In the genomic region with DNA sequence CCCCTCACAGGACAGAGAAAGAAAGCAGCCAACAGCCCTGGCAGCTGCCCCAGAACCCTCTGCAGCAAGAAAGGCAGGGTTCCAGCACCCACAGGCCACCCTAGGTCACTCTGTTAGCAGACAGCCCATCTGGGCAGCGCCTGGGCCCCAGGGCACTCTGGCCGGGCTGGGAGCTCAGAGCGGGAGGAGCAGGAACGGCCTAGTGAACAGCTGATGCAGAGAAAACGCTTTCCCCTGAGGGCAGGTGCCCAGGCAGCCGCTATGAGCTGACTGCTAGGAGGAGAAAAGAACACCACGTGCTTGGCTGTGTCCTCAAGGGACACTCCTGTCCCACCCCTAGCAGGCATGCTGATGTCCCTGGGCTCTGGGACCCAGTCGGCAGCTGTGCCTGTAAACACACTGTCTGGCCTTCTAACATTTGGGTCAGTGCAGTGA, we compare ENCODE assay signal across 1 cellular context.
TF ChIP-seq lines count a peak whose summit lies in the region.

No MANE protein-coding gene starts in this region.

TF ChIP-seq in GM23338, 12 proteins besides CTCF, POLR2A, EP300 and RAD21 (continued from another document):
- TF ChIP-seq, protein P1, sequence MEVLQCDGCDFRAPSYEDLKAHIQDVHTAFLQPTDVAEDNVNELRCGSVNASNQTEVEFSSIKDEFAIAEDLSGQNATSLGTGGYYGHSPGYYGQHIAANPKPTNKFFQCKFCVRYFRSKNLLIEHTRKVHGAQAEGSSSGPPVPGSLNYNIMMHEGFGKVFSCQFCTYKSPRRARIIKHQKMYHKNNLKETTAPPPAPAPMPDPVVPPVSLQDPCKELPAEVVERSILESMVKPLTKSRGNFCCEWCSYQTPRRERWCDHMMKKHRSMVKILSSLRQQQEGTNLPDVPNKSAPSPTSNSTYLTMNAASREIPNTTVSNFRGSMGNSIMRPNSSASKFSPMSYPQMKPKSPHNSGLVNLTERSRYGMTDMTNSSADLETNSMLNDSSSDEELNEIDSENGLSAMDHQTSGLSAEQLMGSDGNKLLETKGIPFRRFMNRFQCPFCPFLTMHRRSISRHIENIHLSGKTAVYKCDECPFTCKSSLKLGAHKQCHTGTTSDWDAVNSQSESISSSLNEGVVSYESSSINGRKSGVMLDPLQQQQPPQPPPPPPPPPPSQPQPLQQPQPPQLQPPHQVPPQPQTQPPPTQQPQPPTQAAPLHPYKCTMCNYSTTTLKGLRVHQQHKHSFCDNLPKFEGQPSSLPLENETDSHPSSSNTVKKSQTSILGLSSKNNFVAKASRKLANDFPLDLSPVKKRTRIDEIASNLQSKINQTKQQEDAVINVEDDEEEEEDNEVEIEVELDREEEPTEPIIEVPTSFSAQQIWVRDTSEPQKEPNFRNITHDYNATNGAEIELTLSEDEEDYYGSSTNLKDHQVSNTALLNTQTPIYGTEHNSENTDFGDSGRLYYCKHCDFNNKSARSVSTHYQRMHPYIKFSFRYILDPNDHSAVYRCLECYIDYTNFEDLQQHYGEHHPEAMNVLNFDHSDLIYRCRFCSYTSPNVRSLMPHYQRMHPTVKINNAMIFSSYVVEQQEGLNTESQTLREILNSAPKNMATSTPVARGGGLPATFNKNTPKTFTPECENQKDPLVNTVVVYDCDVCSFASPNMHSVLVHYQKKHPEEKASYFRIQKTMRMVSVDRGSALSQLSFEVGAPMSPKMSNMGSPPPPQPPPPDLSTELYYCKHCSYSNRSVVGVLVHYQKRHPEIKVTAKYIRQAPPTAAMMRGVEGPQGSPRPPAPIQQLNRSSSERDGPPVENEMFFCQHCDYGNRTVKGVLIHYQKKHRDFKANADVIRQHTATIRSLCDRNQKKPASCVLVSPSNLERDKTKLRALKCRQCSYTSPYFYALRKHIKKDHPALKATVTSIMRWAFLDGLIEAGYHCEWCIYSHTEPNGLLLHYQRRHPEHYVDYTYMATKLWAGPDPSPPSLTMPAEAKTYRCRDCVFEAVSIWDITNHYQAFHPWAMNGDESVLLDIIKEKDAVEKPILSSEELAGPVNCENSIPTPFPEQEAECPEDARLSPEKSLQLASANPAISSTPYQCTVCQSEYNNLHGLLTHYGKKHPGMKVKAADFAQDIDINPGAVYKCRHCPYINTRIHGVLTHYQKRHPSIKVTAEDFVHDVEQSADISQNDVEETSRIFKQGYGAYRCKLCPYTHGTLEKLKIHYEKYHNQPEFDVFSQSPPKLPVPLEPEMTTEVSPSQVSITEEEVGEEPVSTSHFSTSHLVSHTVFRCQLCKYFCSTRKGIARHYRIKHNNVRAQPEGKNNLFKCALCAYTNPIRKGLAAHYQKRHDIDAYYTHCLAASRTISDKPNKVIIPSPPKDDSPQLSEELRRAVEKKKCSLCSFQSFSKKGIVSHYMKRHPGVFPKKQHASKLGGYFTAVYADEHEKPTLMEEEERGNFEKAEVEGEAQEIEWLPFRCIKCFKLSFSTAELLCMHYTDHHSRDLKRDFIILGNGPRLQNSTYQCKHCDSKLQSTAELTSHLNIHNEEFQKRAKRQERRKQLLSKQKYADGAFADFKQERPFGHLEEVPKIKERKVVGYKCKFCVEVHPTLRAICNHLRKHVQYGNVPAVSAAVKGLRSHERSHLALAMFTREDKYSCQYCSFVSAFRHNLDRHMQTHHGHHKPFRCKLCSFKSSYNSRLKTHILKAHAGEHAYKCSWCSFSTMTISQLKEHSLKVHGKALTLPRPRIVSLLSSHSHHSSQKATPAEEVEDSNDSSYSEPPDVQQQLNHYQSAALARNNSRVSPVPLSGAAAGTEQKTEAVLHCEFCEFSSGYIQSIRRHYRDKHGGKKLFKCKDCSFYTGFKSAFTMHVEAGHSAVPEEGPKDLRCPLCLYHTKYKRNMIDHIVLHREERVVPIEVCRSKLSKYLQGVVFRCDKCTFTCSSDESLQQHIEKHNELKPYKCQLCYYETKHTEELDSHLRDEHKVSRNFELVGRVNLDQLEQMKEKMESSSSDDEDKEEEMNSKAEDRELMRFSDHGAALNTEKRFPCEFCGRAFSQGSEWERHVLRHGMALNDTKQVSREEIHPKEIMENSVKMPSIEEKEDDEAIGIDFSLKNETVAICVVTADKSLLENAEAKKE (CRISPR knock-in tag; IDR thresholded peaks at IDR 0.05): no peak
- TF ChIP-seq NANOG (IDR thresholded peaks at IDR 0.05; ENCODE audit: borderline replicate concordance): no peak
